2 cellular contexts compared by ENCODE assay signal in the genomic region with DNA sequence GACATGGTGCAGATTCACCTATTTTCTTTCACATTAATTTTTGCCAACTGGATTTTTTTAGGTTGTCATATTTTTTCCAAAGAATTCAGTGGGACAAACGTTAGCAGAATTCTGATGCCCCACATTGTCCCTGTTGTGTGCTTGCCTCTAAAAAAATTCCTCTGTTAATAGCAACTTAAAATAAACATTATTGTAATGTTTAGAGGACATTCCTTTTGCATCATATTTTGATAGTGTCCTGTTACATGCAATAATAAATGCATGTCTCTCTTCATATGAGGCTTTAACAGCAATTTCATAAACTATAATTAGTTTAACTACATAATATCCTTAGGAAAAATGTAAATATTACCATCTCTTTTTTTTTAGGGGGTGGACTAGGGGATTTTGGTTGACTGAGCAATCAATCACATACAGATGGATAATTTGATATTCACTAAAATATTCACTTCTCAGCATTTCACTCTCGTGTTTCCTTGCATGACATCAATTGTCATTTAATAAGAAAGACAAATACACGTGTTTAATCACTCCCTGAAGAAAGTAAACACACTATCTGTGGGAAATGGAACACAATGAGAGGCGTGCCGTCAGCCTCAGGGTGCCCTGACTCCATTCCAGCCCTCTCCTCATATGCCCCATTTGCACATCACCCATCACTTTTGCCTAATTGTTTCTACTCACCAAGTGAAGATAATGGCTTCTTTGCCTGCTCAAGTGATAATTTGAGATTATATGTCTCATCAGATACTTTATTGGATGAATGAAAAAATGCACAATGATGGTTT.
A peak's percentile ranks its signal among the peaks of the same experiment; 100 is the strongest.
DNase-seq lines count a peak whose midpoint lies in the region; ATAC-seq and TF ChIP-seq lines count a peak whose summit lies in the region.
"Not testable (repeated sequence)": the region's sequence is repeated elsewhere in the genome, so short reads cannot be mapped to it uniquely, and the experiment has no call there.

No MANE protein-coding gene starts in this region.

- not testable (repeated sequence) for H3K36me3 ChIP-seq in PC-3 (ENCODE audit: low read depth, low read length)

- peak overlapping the region; percentile 52 for H3K27ac Mint-ChIP-seq in osteocyte (ENCODE audit: unreplicated experiment)

- not testable (repeated sequence) for H3K36me3 Mint-ChIP-seq in osteocyte (ENCODE audit: unreplicated experiment)

- H3K27ac ChIP-seq in PC-3 (ENCODE audit: low read length), result not testable (repeated sequence)

- BruUV-seq in PC-3 (replicated peaks; lab: Mats Ljungman, UMichigan), result not testable (repeated sequence)

- not testable (repeated sequence) for H3K4me1 Mint-ChIP-seq in osteocyte (ENCODE audit: unreplicated experiment)

- not testable (repeated sequence) for H3K4me2 ChIP-seq in PC-3 (ENCODE audit: low read length)

- H3K4me3 Mint-ChIP-seq in osteocyte (ENCODE audit: unreplicated experiment), result not testable (repeated sequence)

- H3K4me3 ChIP-seq in PC-3 (ENCODE audit: low read length), result not testable (repeated sequence)

- H3K79me2 ChIP-seq in PC-3 (ENCODE audit: low read length), result not testable (repeated sequence)

- TF ChIP-seq CTCF in PC-3 (conservative IDR thresholded peaks at IDR 0.05; ENCODE audit: low read depth, low read length); osteocyte (IDR thresholded peaks at IDR 0.05): not testable (repeated sequence)

- H3K9me2 ChIP-seq in PC-3 (replicated peaks; ENCODE audit: low read length), result not testable (repeated sequence)

- intact Hi-C loops in PC-3 (cut with micrococcal nuclease), result not testable (repeated sequence)

- CTCF ChIA-PET in PC-3 (lab: Charles Lee), result not testable (repeated sequence)

- not testable (repeated sequence) for H3K9ac ChIP-seq in PC-3 (ENCODE audit: low read length)

- not testable (repeated sequence) for H2AFZ ChIP-seq in PC-3 (ENCODE audit: low read length)

- H3K27me3 ChIP-seq in PC-3 (ENCODE audit: low read length), result not testable (repeated sequence)

- not testable (repeated sequence) for H3F3A ChIP-seq in PC-3 (ENCODE audit: low read length, unreplicated experiment)

- not testable (repeated sequence) for H3K9me3 ChIP-seq in PC-3 (ENCODE audit: low read length)

- H3K27me3 Mint-ChIP-seq in osteocyte (ENCODE audit: unreplicated experiment), result not testable (repeated sequence)

- ATAC-seq in PC-3, result peak; percentile 90

- not testable (repeated sequence) for H3K9me3 Mint-ChIP-seq in osteocyte (ENCODE audit: unreplicated experiment)

- H4K20me1 ChIP-seq in PC-3 (ENCODE audit: low read length), result not testable (repeated sequence)

- POLR2A ChIA-PET in PC-3 (lab: Charles Lee; ENCODE audit: unreplicated experiment), result not testable (repeated sequence)

- not testable (repeated sequence) for DNase-seq in PC-3; osteocyte (ENCODE audit: extremely low spot score, unreplicated experiment)

- H3K4me1 ChIP-seq in PC-3 (ENCODE audit: insufficient read depth, low read length), result not testable (repeated sequence)
